ENCODE assay signal across 18 cellular contexts in the genomic region with DNA sequence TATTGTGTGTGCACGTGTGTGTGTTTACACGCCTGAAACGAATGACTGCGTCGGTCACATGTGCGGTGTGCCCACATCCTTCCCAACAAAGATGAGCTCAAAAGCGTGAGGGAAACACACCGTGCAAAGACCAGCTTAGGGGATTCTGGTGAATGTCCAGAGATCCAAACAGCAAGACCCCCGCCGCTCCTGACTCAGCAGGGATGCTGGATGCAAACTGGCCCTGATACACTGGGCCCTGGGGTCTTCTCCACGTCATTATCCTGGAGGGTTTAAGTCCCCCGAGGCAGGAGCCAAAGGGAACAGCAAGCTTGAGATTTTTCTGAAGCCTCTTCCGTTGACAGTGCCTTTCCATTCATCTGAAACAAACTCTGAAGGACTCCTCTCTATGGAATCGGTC. TPM values are rescaled to one million over a fixed set of nuclear protein-coding genes. Genes with fewer than 3 reads are reported as not detected.
"Had no signal": no experiment of that assay in that cellular context is flagged by ENCODE, and none has a peak within 500 bp of the region (broad histone marks: within the 10 kb centered on the region; RNA-seq: fewer than 3 reads in every experiment).

No MANE protein-coding gene starts in this region.

- DNase-seq: activated CD4-positive, alpha-beta memory T cell treated with anti-CD3 and anti-CD28 coated beads, Interleukin-2, amount 10 ng/mL, durations not matched to agents 7 days and 5 days; activated CD4-positive, alpha-beta T cell treated with anti-CD3 and anti-CD28 coated beads for 48 hours; activated CD4-positive, CD25-positive, alpha-beta regulatory T cell; activated CD8-positive, alpha-beta memory T cell treated with anti-CD3 and anti-CD28 coated beads, Interleukin-2, amount 10 ng/mL, durations not matched to agents 7 days and 5 days; activated naive CD4-positive, alpha-beta T cell treated with anti-CD3 and anti-CD28 coated beads, Interleukin-2, amount 50 U/mL, for 16 hours; activated T-cell treated with anti-CD3 and anti-CD28 coated beads, Interleukin-2, amount 50 U/mL, for 1 hour; dermis blood vessel endothelial cell; effector memory CD8-positive, alpha-beta T cell; left colon; midbrain; nephron progenitor cell; occipital lobe; SK-N-SH; trophoblast cell had no signal

- H3K27ac ChIP-seq: adrenal gland had no signal

- H3K4me3 ChIP-seq: adrenal gland, skin epidermis had no signal

- ATAC-seq: activated CD8-positive, alpha-beta memory T cell treated with anti-CD3 and anti-CD28 coated beads, Interleukin-2, amount 10 ng/mL, durations not matched to agents 7 days and 5 days; effector memory CD8-positive, alpha-beta T cell; left colon had no signal

- H3K27me3 ChIP-seq: adrenal gland had no signal

- FAIRE-seq: astrocyte, TTC549 had no signal

- H3K9me3 ChIP-seq: adrenal gland, SK-N-SH had no signal

RNA-seq across cellular contexts. Expression of a gene that starts 60.0 kb away (rescaled TPM):
- total RNA-seq: activated CD4-positive, alpha-beta memory T cell treated with anti-CD3 and anti-CD28 coated beads, Interleukin-2, amount 10 ng/mL, durations not matched to agents 7 days and 5 days had no signal
